In genomic region chr13:46171223-46171622, GRCh38 we compare ENCODE assay signal across 11 cellular contexts. TPM values are rescaled to one million over a fixed set of nuclear protein-coding genes. Genes with fewer than 3 reads are reported as not detected.
DNase-seq lines count a peak whose midpoint lies in the region; ATAC-seq and TF ChIP-seq lines count a peak whose summit lies in the region.
"Had no signal": no experiment of that assay in that cellular context is flagged by ENCODE, and none has a peak within 500 bp of the region (broad histone marks: within the 10 kb centered on the region; RNA-seq: fewer than 3 reads in every experiment).

No MANE protein-coding gene starts in this region.

- no peaks in the 10 kb centered on the region for H3K9me3 Mint-ChIP-seq in GM23338
- H3K9me3 Mint-ChIP-seq in activated B cell treated with CpG ODN at 0.5 μM for 24 hours: no peaks in the 10 kb centered on the region
- no peaks in the 10 kb centered on the region for H3K9me3 Mint-ChIP-seq in naive B cell

- H3K36me3 Mint-ChIP-seq in GM23338 (ENCODE audit: low read depth) (no peaks in the 10 kb centered on the region), activated B cell treated with CpG ODN at 0.5 μM for 24 hours (ENCODE audit: low read depth) (peaks cover 88% of the 10 kb centered on the region), naive B cell (peaks cover 15 to 18% of the 10 kb centered on the region in 2 donors)

- peak overlapping the region; percentile 8; the same call in 1 of the 2 replicates for H3K4me2 ChIP-seq in GM23338

- POLR2A ChIA-PET in activated B cell treated with CpG ODN at 0.5 μM for 24 hours (lab: Charles Lee): interaction anchor here (1.0 to 11.8 kb wide), 3 partner anchors 8 to 23 kb away, joined by 3 to 247 read pairs (median 4); partner anchors contain the start of gene LCP1
- POLR2A ChIA-PET in GM10248 (lab: Yijun Ruan, JAX): interaction anchor here (1.3 kb wide), 1 partner anchor 11 kb away, joined by 6 read pairs; the partner anchor contains the start of gene LCP1

- H3K4me3 ChIP-seq in GM23338: no peak overlapping the region
- H3K4me3 ChIP-seq in BE2C (ENCODE audit: low read depth, low read length): no peak overlapping the region

- no peaks in the 10 kb centered on the region for H3F3A ChIP-seq in GM23338 (replicated peaks; ENCODE audit: low read depth)

- ATAC-seq in GM23338 (no peak), activated B cell treated with CpG ODN at 0.5 μM for 24 hours (ENCODE audit: low read depth) (no peak), naive B cell (ENCODE audit: low read depth in 2 of 2) (no peak)

- no peaks in the 10 kb centered on the region for H3K9me3 ChIP-seq in BE2C

- H4K20me1 ChIP-seq in GM23338 (replicated peaks; ENCODE audit: insufficient read depth): no peaks in the 10 kb centered on the region

- no peak overlapping the region for H3K27ac Mint-ChIP-seq in GM23338
- peak overlapping the region; percentile 85 for H3K27ac Mint-ChIP-seq in activated B cell treated with CpG ODN at 0.5 μM for 24 hours
- peak overlapping the region in 5 of 6 donors; percentile 80 to 95 (median 88) for H3K27ac Mint-ChIP-seq in naive B cell

- H3K27me3 ChIP-seq in GM23338 (ENCODE audit: insufficient read depth): no peaks in the 10 kb centered on the region
- no peaks in the 10 kb centered on the region; the same call in 1 of the 2 replicates for H3K27me3 ChIP-seq in BE2C

- no peak overlapping the region for H2AFZ ChIP-seq in GM23338

- H3K4me3 Mint-ChIP-seq in GM23338 (no peak overlapping the region), activated B cell treated with CpG ODN at 0.5 μM for 24 hours (peak overlapping the region; percentile 72), naive B cell (peak overlapping the region; percentile 21 to 99 (median 82))

- H3K27ac ChIP-seq in GM23338 (ENCODE audit: low read depth): no peak overlapping the region

- H3K27me3 Mint-ChIP-seq in GM23338 (ENCODE audit: insufficient read depth, low read depth, poor library complexity) (peaks cover 4% of the 10 kb centered on the region), activated B cell treated with CpG ODN at 0.5 μM for 24 hours (no peaks in the 10 kb centered on the region), naive B cell (no peaks in the 10 kb centered on the region)

- no peaks in the 10 kb centered on the region for H3K9me2 ChIP-seq in GM23338 (ENCODE audit: insufficient read depth)

- peaks cover 20% of the 10 kb centered on the region for H3K4me1 Mint-ChIP-seq in GM23338
- H3K4me1 Mint-ChIP-seq in activated B cell treated with CpG ODN at 0.5 μM for 24 hours: peaks cover 100% of the 10 kb centered on the region
- H3K4me1 Mint-ChIP-seq in naive B cell: peaks cover 84 to 100% (median 97%) of the 10 kb centered on the region in 3 donors

- CTCF ChIA-PET in activated B cell treated with CpG ODN at 0.5 μM for 24 hours (lab: Charles Lee): interaction anchor here (0.8 to 3.0 kb wide), 4 partner anchors 8 to 14 kb away, joined by 3 to 21 read pairs (median 3); partner anchors contain the start of gene LCP1
- CTCF ChIA-PET in GM10248 (lab: Yijun Ruan, JAX): interaction anchor here (0.9 to 11.0 kb wide), 9 partner anchors 8 to 163 kb away, joined by 3 to 100 read pairs (median 4); no protein-coding TSS in a partner anchor

- H3K79me2 ChIP-seq in GM23338 (replicated peaks; ENCODE audit: insufficient read depth): no peaks in the 10 kb centered on the region

- DNase-seq in CD1c-positive myeloid dendritic cell (ENCODE audit: extremely low spot score): peak; percentile 83
- DNase-seq in GM23338 (ENCODE audit: low spot score): no peak
- no peak for DNase-seq in activated B cell treated with CpG ODN at 0.5 μM for 24 hours
- no peak for DNase-seq in naive B cell
- DNase-seq in BE2C: no peak
- DNase-seq in AG08396 (ENCODE audit: low spot score): no peak
- DNase-seq in ecto neural progenitor cell (ENCODE audit: low spot score): no peak
- no peak for DNase-seq in GM10248 (ENCODE audit: extremely low spot score)
- DNase-seq: NCI-H2107 had no signal

- H3K4me1 ChIP-seq in GM23338 (ENCODE audit: insufficient read depth) (peaks cover 10% of the 10 kb centered on the region), BE2C (no peaks in the 10 kb centered on the region)

- TF ChIP-seq CTCF in GM23338 (conservative IDR thresholded peaks at IDR 0.05; ENCODE audit: low read depth in 2 of 2): no peak
- TF ChIP-seq CTCF in activated B cell treated with CpG ODN at 0.5 μM for 24 hours (IDR thresholded peaks at IDR 0.05): no peak
- no peak for TF ChIP-seq CTCF in BE2C (IDR thresholded peaks at IDR 0.05; ENCODE audit: low read depth, low read length)
- TF ChIP-seq CTCF in GM10248 (IDR thresholded peaks at IDR 0.05; ENCODE audit: control extremely low read depth, extremely low read depth, low read depth, missing control alignments): no peak

- H3K36me3 ChIP-seq in GM23338 (ENCODE audit: insufficient read depth) (no peaks in the 10 kb centered on the region), BE2C (no peaks in the 10 kb centered on the region)

- intact Hi-C loops in activated B cell treated with CpG ODN at 0.5 μM for 24 hours (cut with micrococcal nuclease): no loop called here

TF ChIP-seq in GM23338, 12 proteins besides CTCF, POLR2A, EP300 and RAD21 (continues in another document):
- TF ChIP-seq ZNF114 (CRISPR knock-in tag; IDR thresholded peaks at IDR 0.05) (no peak), STAT1 (IDR thresholded peaks at IDR 0.05; ENCODE audit: unreplicated experiment) (no peak), NANOG (IDR thresholded peaks at IDR 0.05; ENCODE audit: borderline replicate concordance) (no peak), CREB1 (CRISPR knock-in tag; IDR thresholded peaks at IDR 0.05; ENCODE audit: low read depth) (no peak), ETS1 (IDR thresholded peaks at IDR 0.05) (no peak), JUNB (IDR thresholded peaks at IDR 0.05; ENCODE audit: unreplicated experiment) (no peak), POLR2AphosphoS5 (IDR thresholded peaks at IDR 0.05; ENCODE audit: low read depth) (no peak), EZH2phosphoT487 (IDR thresholded peaks at IDR 0.05; ENCODE audit: unreplicated experiment) (no peak)

RNA-seq across cellular contexts. Expression of gene LCP1, which starts 10.8 kb away (rescaled TPM):
- total RNA-seq in GM23338 (2014; rRNA removed; shearing (Covaris generic)): 3.4 and 6.6 TPM in 2 replicates
- polyA plus RNA-seq in GM23338 (2016; fragmentation: Nextera tagmentation; extraction: Ambion mirVana): 1.9 and 2.7 TPM in 2 replicates
- total RNA-seq in activated B cell treated with CpG ODN at 0.5 μM for 24 hours: 948 and 977 TPM in 2 replicates
- 1,000 to 10,000 TPM in 1 of 6 donors, 100 to 1,000 TPM in 5; 701 to 1,116 (median 814) TPM for polyA plus RNA-seq in naive B cell (ENCODE audit: low read depth in 6 of 6)
- polyA plus RNA-seq in BE2C (2012; ENCODE audit: insufficient read depth, insufficient read length, low read depth): 12.7 TPM

RNA-seq across cellular contexts. Expression of gene LRRC63, which starts 40.5 kb away (rescaled TPM):
- total RNA-seq in GM23338 (2014; rRNA removed; shearing (Covaris generic)): not detected in 2 replicates
- polyA plus RNA-seq in GM23338 (2016; fragmentation: Nextera tagmentation; extraction: Ambion mirVana) (not detected in 2 replicates), naive B cell (ENCODE audit: low read depth in 6 of 6) (not detected)
- 0.10 TPM in 1 of 2 replicates, not detected in the other for total RNA-seq in activated B cell treated with CpG ODN at 0.5 μM for 24 hours
- 0.65 TPM for polyA plus RNA-seq in BE2C (2012; ENCODE audit: insufficient read depth, insufficient read length, low read depth)
- polyA plus RNA-seq: fibroblast of lung, neural cell had no signal

Comparison
In these comparisons a context has a peak if more than half of its experiments do, and no peak if none do; other contexts are left out.
1. RNA of gene LCP1, which starts 10.8 kb away (total RNA-seq): 948 to 977 TPM in activated B cell treated with CpG ODN at 0.5 μM for 24 hours; 3.4 to 6.6 TPM in GM23338; every median in the first group is over 100 times any median in the second.